Comparison of ENCODE assay signal across 8 cellular contexts in the genomic region with DNA sequence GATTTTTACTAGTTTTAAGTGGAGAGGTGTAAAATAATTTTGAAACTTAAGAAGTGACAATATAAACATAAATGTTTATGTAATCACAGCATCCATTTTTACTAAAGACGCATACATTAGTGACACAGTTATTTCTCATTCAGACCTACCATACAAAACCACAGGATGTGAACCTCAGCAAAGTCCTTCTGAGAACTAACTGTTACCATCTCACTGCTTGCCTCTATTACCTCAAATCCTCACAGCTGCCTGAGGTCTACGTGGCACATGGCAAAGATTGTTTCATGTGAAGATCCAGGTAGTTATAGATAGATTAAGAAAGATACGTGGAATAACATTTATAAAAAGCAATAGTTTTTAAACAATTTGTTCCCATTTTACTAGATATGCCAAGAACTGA.
"Had no signal": no experiment of that assay in that cellular context is flagged by ENCODE, and none has a peak within 500 bp of the region (broad histone marks: within the 10 kb centered on the region; RNA-seq: fewer than 3 reads in every experiment).

No MANE protein-coding gene starts in this region.

- H3K9ac ChIP-seq: KMS-11 had no signal

- H3K4me3 ChIP-seq: K562 had no signal

- H3K4me2 ChIP-seq: KMS-11 had no signal

- DNase-seq: IMR-90, KBM-7, KG1 had no signal

- FAIRE-seq: HepG2, HTR-8/SVneo, K562 had no signal

- H3K27ac ChIP-seq: HL-60, KMS-11 had no signal

- ATAC-seq: HepG2, K562 had no signal
